ENCODE assay signal across 37 cellular contexts in the genomic region with DNA sequence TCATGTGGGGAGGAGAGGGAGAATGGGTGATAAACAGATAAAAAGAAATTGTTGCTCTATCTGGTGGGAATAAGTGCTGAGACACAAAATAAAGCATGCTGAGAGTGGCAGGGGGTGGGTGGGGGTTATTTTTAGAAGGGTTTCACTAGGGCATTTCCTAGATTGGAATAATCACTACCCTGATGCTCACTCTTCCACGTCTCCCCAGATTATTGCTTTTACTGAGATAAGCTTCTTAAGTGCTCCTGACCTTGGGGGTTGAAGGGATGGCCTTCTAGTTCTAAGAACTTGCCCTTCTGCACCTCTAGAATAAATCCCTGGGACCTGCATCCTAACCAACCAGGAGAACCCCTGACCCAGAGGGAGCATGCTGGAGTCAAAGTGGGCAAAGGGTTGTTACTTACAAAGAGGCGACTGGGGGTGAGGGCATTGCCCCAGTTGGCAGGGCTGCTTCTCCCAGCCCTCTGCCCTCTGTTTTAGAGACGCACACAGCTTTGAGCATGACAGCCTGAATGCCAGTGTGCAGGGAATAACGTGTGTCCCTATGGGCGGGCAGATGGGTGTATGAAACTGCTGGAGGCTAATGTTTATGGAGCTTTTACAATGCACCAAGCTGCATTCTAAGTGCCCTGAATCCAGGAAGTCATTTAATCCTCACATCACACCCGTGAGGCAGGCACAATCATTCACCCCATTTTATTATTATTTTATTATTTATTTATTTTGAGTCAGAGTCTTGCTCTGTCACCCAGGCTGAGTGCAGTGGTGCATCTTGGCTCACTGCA. TPM values are rescaled to one million over a fixed set of nuclear protein-coding genes. Genes with fewer than 3 reads are reported as not detected.
"Had no signal": no experiment of that assay in that cellular context is flagged by ENCODE, and none has a peak within 500 bp of the region (broad histone marks: within the 10 kb centered on the region; RNA-seq: fewer than 3 reads in every experiment).

No MANE protein-coding gene starts in this region.

- H3K27ac ChIP-seq: brain microvascular endothelial cell, gastroesophageal sphincter, hepatocyte, neutrophil, ovary, prostate gland, sigmoid colon had no signal

- H3K79me2 ChIP-seq: hepatocyte had no signal

- H3K4me2 ChIP-seq: hepatocyte had no signal

- H3K9me3 ChIP-seq: gastroesophageal sphincter, neutrophil, ovary, prostate gland, sigmoid colon, tibial nerve had no signal

- DNase-seq: activated CD4-positive, alpha-beta memory T cell treated with anti-CD3 and anti-CD28 coated beads, Interleukin-2, amount 10 ng/mL, durations not matched to agents 7 days and 5 days; activated CD4-positive, alpha-beta T cell treated with anti-CD3 and anti-CD28 coated beads for 1 hour; activated CD4-positive, alpha-beta T cell treated with anti-CD3 and anti-CD28 coated beads, Interleukin-2, amount 10 ng/mL, durations not matched to agents 7 days and 5 days; activated CD8-positive, alpha-beta memory T cell treated with anti-CD3 and anti-CD28 coated beads, Interleukin-2, amount 50 U/mL, for 48 hours; activated gamma-delta T cell; activated naive CD4-positive, alpha-beta T cell treated with anti-CD3 and anti-CD28 coated beads, Interleukin-2, amount 10 ng/mL, durations not matched to agents 7 days and 5 days; activated naive CD8-positive, alpha-beta T cell treated with anti-CD3 and anti-CD28 coated beads, Interleukin-2, amount 10 ng/mL, durations not matched to agents 7 days and 5 days; activated T-cell treated with anti-CD3 and anti-CD28 coated beads, Interleukin-2, amount 50 U/mL, for 24 hours; amniotic stem cell; brain microvascular endothelial cell; cortex of kidney; effector memory CD8-positive, alpha-beta T cell; erythroblast; islet precursor cell; mammary epithelial cell; naive B cell; nephron progenitor cell; ovary; retina; sigmoid colon; small intestine; stimulated activated naive B cell treated with anti-CD40 and anti-IgM and Interleukin-4, amounts not matched to agents 10 μg/mL and 1 μg/mL and 100 μg/mL, for 72 hours; T-helper 2 cell had no signal

- H3K4me1 ChIP-seq: prostate gland had no signal

- H3K27me3 ChIP-seq: ovary had no signal

- H3K27ac Mint-ChIP-seq: activated CD4-positive, alpha-beta memory T cell treated with anti-CD3 and anti-CD28 coated beads, Interleukin-2, amount 10 ng/mL, durations not matched to agents 7 days and 5 days; activated CD4-positive, alpha-beta T cell treated with anti-CD3 and anti-CD28 coated beads, Interleukin-2, amount 10 ng/mL, durations not matched to agents 7 days and 5 days; activated naive CD4-positive, alpha-beta T cell treated with anti-CD3 and anti-CD28 coated beads, Interleukin-2, amount 10 ng/mL, durations not matched to agents 7 days and 5 days; activated naive CD8-positive, alpha-beta T cell treated with anti-CD3 and anti-CD28 coated beads, Interleukin-2, amount 10 ng/mL, durations not matched to agents 7 days and 5 days; activated T-cell treated with anti-CD3 and anti-CD28 coated beads, Interleukin-2, amount 50 U/mL, for 24 hours; effector memory CD8-positive, alpha-beta T cell; naive B cell; nephron progenitor cell; stimulated activated naive B cell treated with anti-CD40 and anti-IgM and Interleukin-4, amounts not matched to agents 10 μg/mL and 1 μg/mL and 100 μg/mL, for 72 hours; WTC11 had no signal

- H2AFZ ChIP-seq: hepatocyte had no signal

- H3K4me3 ChIP-seq: gastroesophageal sphincter, hepatocyte, ovary, prostate gland, sigmoid colon, tibial nerve had no signal

- H3K36me3 ChIP-seq: brain microvascular endothelial cell, gastroesophageal sphincter, neutrophil, ovary, prostate gland, sigmoid colon, tibial nerve had no signal

- ATAC-seq: effector memory CD8-positive, alpha-beta T cell; gastroesophageal sphincter; stimulated activated naive B cell treated with anti-CD40 and anti-IgM and Interleukin-4, amounts not matched to agents 10 μg/mL and 1 μg/mL and 100 μg/mL, for 72 hours; WTC11 had no signal

- H3K4me3 Mint-ChIP-seq: activated CD4-positive, alpha-beta memory T cell treated with anti-CD3 and anti-CD28 coated beads, Interleukin-2, amount 10 ng/mL, durations not matched to agents 7 days and 5 days; activated CD4-positive, alpha-beta T cell treated with anti-CD3 and anti-CD28 coated beads, Interleukin-2, amount 10 ng/mL, durations not matched to agents 7 days and 5 days; activated naive CD4-positive, alpha-beta T cell treated with anti-CD3 and anti-CD28 coated beads, Interleukin-2, amount 10 ng/mL, durations not matched to agents 7 days and 5 days; activated naive CD8-positive, alpha-beta T cell treated with anti-CD3 and anti-CD28 coated beads, Interleukin-2, amount 10 ng/mL, durations not matched to agents 7 days and 5 days; activated T-cell treated with anti-CD3 and anti-CD28 coated beads, Interleukin-2, amount 50 U/mL, for 24 hours; effector memory CD8-positive, alpha-beta T cell; naive B cell; nephron progenitor cell; stimulated activated naive B cell treated with anti-CD40 and anti-IgM and Interleukin-4, amounts not matched to agents 10 μg/mL and 1 μg/mL and 100 μg/mL, for 72 hours; WTC11 had no signal

- H3K36me3 Mint-ChIP-seq: activated naive CD4-positive, alpha-beta T cell treated with anti-CD3 and anti-CD28 coated beads, Interleukin-2, amount 10 ng/mL, durations not matched to agents 7 days and 5 days; activated naive CD8-positive, alpha-beta T cell treated with anti-CD3 and anti-CD28 coated beads, Interleukin-2, amount 10 ng/mL, durations not matched to agents 7 days and 5 days; WTC11 had no signal

RNA-seq across cellular contexts. Expression of a gene that starts 0.7 kb away (rescaled TPM):
- total RNA-seq: activated CD4-positive, alpha-beta memory T cell treated with anti-CD3 and anti-CD28 coated beads, Interleukin-2, amount 10 ng/mL, durations not matched to agents 7 days and 5 days; activated CD4-positive, alpha-beta T cell treated with anti-CD3 and anti-CD28 coated beads, Interleukin-2, amount 10 ng/mL, durations not matched to agents 7 days and 5 days; activated naive CD8-positive, alpha-beta T cell treated with anti-CD3 and anti-CD28 coated beads, Interleukin-2, amount 10 ng/mL, durations not matched to agents 7 days and 5 days; astrocyte; cardiac septum; cerebellum; fibroblast of lung; fibroblast of villous mesenchyme; gastroesophageal sphincter; hepatocyte; liver; mammary epithelial cell; ovary; prostate gland; sigmoid colon; temporal lobe; tibial nerve; urinary bladder; WTC11 had no signal
